In the genomic region with DNA sequence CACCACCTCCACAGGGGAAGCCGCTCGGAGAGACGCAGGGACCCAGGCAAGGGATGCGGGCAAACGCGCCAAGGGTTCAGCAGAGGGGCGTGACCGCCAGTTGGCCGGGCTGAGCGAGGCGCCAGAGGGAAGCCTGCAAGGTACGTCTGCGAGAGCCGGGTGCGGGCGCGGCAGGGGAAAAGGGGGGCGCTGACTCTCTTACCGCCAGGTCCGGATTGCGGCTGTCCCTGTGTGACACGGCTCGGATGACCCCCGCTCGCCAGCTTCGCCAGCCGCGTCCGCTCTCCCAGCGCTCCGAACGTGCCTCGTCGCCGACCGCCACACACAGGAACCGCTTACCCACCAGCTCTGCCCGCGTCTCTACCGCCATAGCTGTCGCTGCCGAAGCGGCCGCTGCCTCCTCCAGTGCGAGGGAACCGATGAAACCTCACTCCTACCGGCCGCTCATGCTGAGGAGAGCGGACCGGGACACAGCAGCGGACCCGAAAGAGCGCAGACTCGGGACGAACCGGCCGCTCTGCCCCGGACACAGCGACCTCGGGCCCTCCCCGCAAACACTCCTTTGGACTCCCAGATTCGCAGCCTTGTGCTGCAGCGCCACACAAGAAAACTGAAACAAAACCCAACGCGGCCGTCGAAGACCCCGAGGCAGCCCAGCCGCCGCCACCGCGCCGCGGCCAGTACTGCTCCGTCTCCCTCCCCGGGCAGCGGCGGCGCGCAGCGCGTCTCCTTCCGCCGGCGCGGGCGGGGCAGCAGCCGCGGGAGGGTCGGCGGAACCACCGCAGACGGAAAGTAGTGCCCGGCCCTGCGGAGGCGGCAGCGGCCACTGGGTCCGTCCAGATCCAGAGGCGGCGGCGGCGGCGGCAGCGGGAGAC, we compare ENCODE assay signal across 8 cellular contexts. TPM values are rescaled to one million over a fixed set of nuclear protein-coding genes. Genes with fewer than 3 reads are reported as not detected.
DNase-seq lines count a peak whose midpoint lies in the region; ATAC-seq, FAIRE-seq and TF ChIP-seq lines count a peak whose summit lies in the region.

A gene with protein sequence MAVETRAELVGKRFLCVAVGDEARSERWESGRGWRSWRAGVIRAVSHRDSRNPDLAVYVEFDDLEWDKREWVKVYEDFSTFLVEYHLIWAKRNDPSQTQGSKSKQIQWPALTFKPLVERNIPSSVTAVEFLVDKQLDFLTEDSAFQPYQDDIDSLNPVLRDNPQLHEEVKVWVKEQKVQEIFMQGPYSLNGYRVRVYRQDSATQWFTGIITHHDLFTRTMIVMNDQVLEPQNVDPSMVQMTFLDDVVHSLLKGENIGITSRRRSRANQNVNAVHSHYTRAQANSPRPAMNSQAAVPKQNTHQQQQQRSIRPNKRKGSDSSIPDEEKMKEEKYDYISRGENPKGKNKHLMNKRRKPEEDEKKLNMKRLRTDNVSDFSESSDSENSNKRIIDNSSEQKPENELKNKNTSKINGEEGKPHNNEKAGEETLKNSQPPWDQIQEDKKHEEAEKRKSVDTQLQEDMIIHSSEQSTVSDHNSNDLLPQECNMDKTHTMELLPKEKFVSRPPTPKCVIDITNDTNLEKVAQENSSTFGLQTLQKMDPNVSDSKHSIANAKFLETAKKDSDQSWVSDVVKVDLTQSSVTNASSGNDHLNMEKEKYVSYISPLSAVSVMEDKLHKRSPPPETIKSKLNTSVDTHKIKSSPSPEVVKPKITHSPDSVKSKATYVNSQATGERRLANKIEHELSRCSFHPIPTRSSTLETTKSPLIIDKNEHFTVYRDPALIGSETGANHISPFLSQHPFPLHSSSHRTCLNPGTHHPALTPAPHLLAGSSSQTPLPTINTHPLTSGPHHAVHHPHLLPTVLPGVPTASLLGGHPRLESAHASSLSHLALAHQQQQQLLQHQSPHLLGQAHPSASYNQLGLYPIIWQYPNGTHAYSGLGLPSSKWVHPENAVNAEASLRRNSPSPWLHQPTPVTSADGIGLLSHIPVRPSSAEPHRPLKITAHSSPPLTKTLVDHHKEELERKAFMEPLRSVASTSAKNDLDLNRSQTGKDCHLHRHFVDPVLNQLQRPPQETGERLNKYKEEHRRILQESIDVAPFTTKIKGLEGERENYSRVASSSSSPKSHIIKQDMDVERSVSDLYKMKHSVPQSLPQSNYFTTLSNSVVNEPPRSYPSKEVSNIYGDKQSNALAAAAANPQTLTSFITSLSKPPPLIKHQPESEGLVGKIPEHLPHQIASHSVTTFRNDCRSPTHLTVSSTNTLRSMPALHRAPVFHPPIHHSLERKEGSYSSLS (N-terminal part only) (minus strand): TSS at position 685 of the 875 bp plus-strand sequence. CDS start 315 bp downstream, at position 370.

- peak within 1 kb of the TSS; percentile 76 for H3K4me3 ChIP-seq in CD4-positive, CD25-positive, alpha-beta regulatory T cell (ENCODE audit: low read depth, low read length)
- H3K4me3 ChIP-seq in NT2/D1 (ENCODE audit: insufficient read length, low read depth) (peak within 1 kb of the TSS; percentile 87), endothelial cell of umbilical vein (replicated peaks in 1 of 3; ENCODE audit: insufficient read depth in 1 of 3, low read depth in 1 of 3, low read length in 3 of 3) (peak within 1 kb of the TSS; percentile 55 to 98 (median 83))

- H3K36me3 ChIP-seq in CD4-positive, CD25-positive, alpha-beta regulatory T cell (ENCODE audit: control insufficient read depth, insufficient read depth, low read length) = no peaks in the 10 kb centered on the region
- H3K36me3 ChIP-seq in NT2/D1 (ENCODE audit: insufficient read depth, insufficient read length, low read length) (no peaks in the 10 kb centered on the region), endothelial cell of umbilical vein (ENCODE audit: control insufficient read depth in 2 of 2, extremely low read depth in 1 of 2, insufficient read depth in 2 of 2, low read length in 2 of 2) (no peaks in the 10 kb centered on the region)

- dilution Hi-C loops in endothelial cell of umbilical vein (cut with MboI; ENCODE audit: extremely low pct_ligation_motif_present, low sequenced_read_pairs) = no loop called here

- H3K4me1 ChIP-seq in CD4-positive, CD25-positive, alpha-beta regulatory T cell (ENCODE audit: control insufficient read depth, insufficient read depth, low read length, poor library complexity, severe bottlenecking) = peaks cover 11% of the 10 kb centered on the region
- H3K4me1 ChIP-seq in NT2/D1 (ENCODE audit: insufficient read depth, insufficient read length) = no peaks in the 10 kb centered on the region
- H3K4me1 ChIP-seq in endothelial cell of umbilical vein (ENCODE audit: control insufficient read depth, extremely low read depth, insufficient read depth, low read length) = peaks cover 5% of the 10 kb centered on the region

- peak within 1 kb of the TSS; percentile 81 for H2AFZ ChIP-seq in endothelial cell of umbilical vein (ENCODE audit: low read depth, low read length)

- no peaks in the 10 kb centered on the region for H4K20me1 ChIP-seq in endothelial cell of umbilical vein (replicated peaks; ENCODE audit: control insufficient read depth, extremely low read depth, insufficient read depth, low read length)

- H3K27ac ChIP-seq in CD4-positive, CD25-positive, alpha-beta regulatory T cell (ENCODE audit: insufficient read depth, low read length, poor library complexity, severe bottlenecking) = peak within 1 kb of the TSS; percentile 20
- H3K27ac ChIP-seq in endothelial cell of umbilical vein (ENCODE audit: insufficient read depth, low read depth, low read length) = peak within 1 kb of the TSS; percentile 82

- peak within 1 kb of the TSS; percentile 82 to 97 (median 93) for H3K27ac Mint-ChIP-seq in CD4-positive, CD25-positive, alpha-beta regulatory T cell
- H3K27ac Mint-ChIP-seq in mesothelial cell of epicardium = peak within 1 kb of the TSS; percentile 99

- peak; percentile 38 to 72 (median 62) for DNase-seq in CD4-positive, CD25-positive, alpha-beta regulatory T cell
- DNase-seq in GM19238 (ENCODE audit: insufficient read length, low spot score) = peak; percentile 63
- peak; percentile 65 for DNase-seq in NT2/D1 (ENCODE audit: low read depth, low spot score)
- peak; percentile 84 for DNase-seq in activated CD8-positive, alpha-beta memory T cell treated with anti-CD3 and anti-CD28 coated beads, Interleukin-2, amount 50 U/mL, for 48 hours
- DNase-seq in endothelial cell of umbilical vein (ENCODE audit: low read depth, low spot score) = peak; percentile 80
- DNase-seq in mesothelial cell of epicardium (ENCODE audit: low spot score in 2 of 2, unreplicated experiment in 2 of 2) = peak; percentile 69 to 80
- peak; percentile 18 to 37 for DNase-seq in stimulated activated CD8-positive, alpha-beta memory T cell treated with anti-CD3 and anti-CD28 coated beads, Interleukin-2, amount 100 ng/mL, for 1 hour (ENCODE audit: low read depth in 2 of 2)

- no peaks in the 10 kb centered on the region for H3K36me3 Mint-ChIP-seq in CD4-positive, CD25-positive, alpha-beta regulatory T cell
- no peaks in the 10 kb centered on the region for H3K36me3 Mint-ChIP-seq in mesothelial cell of epicardium

- H3K9ac ChIP-seq in NT2/D1 (ENCODE audit: insufficient read length, low read depth) (peak within 1 kb of the TSS; percentile 91), endothelial cell of umbilical vein (replicated peaks; ENCODE audit: extremely low read depth, insufficient read depth, low read length) (peak within 1 kb of the TSS; percentile 87)

- CTCF ChIA-PET in endothelial cell of umbilical vein (lab: Charles Lee) = interaction anchor here (0.7 to 3.5 kb wide), 11 partner anchors 9 to 298 kb away, joined by 3 to 20 read pairs (median 3); no protein-coding TSS in a partner anchor

- no peaks in the 10 kb centered on the region for H3K9me3 Mint-ChIP-seq in CD4-positive, CD25-positive, alpha-beta regulatory T cell
- peaks cover 5% of the 10 kb centered on the region for H3K9me3 Mint-ChIP-seq in mesothelial cell of epicardium

- no peaks in the 10 kb centered on the region for H3K9me1 ChIP-seq in endothelial cell of umbilical vein (replicated peaks; ENCODE audit: control insufficient read depth, extremely low read depth, insufficient read depth, low read length)

- POLR2A ChIA-PET in endothelial cell of umbilical vein (lab: Charles Lee) = interaction anchor here (0.6 to 2.2 kb wide), 3 partner anchors 56 to 197 kb away, joined by 3 to 14 read pairs (median 3); no protein-coding TSS in a partner anchor

- peak; percentile 66 to 73 for ATAC-seq in CD4-positive, CD25-positive, alpha-beta regulatory T cell (ENCODE audit: low read depth in 2 of 2)
- peak; percentile 72 for ATAC-seq in HG03439 (IDR thresholded peaks at IDR 0.05; ENCODE audit: unreplicated experiment)

- TF ChIP-seq CTCF in endothelial cell of umbilical vein (IDR thresholded peaks at IDR 0.05; ENCODE audit: extremely low read depth in 1 of 2, insufficient read depth in 1 of 2, low read depth in 1 of 2, low read length in 2 of 2) (peak in 1 of 2 donors; percentile 12), mesothelial cell of epicardium (IDR thresholded peaks at IDR 0.05; ENCODE audit: unreplicated experiment) (no peak)

- TF ChIP-seq POLR2A in endothelial cell of umbilical vein (IDR thresholded peaks at IDR 0.05; ENCODE audit: low read depth, low read length) = peak; percentile 84

- H3K9me3 ChIP-seq in CD4-positive, CD25-positive, alpha-beta regulatory T cell (ENCODE audit: control insufficient read depth in 2 of 2, low read length in 2 of 2) = no peaks in the 10 kb centered on the region
- no peaks in the 10 kb centered on the region for H3K9me3 ChIP-seq in NT2/D1 (ENCODE audit: insufficient read depth, low read length)
- no peaks in the 10 kb centered on the region for H3K9me3 ChIP-seq in endothelial cell of umbilical vein (replicated peaks; ENCODE audit: control insufficient read depth, insufficient read depth, low read length)

- intact Hi-C loops in endothelial cell of umbilical vein (cut with micrococcal nuclease) = loop anchor here (1.0 to 5.0 kb wide), 8 partner anchors 35 to 258 kb away; no protein-coding TSS in a partner anchor

- peak; percentile 8 for FAIRE-seq in endothelial cell of umbilical vein (lab: Jason Lieb, UNC)

- H3K27me3 Mint-ChIP-seq in CD4-positive, CD25-positive, alpha-beta regulatory T cell = peaks cover 12% of the 10 kb centered on the region
- H3K27me3 Mint-ChIP-seq in mesothelial cell of epicardium (ENCODE audit: low read depth) = no peaks in the 10 kb centered on the region

- H3K4me2 ChIP-seq in endothelial cell of umbilical vein (ENCODE audit: insufficient read depth, low read length) = peak within 1 kb of the TSS; percentile 98

- H3K4me1 Mint-ChIP-seq in CD4-positive, CD25-positive, alpha-beta regulatory T cell = peaks cover 20 to 41% (median 24%) of the 10 kb centered on the region in 4 donors
- peaks cover 43% of the 10 kb centered on the region for H3K4me1 Mint-ChIP-seq in mesothelial cell of epicardium

- no TSS peak for BruUV-seq in endothelial cell of umbilical vein (replicated peaks; lab: Mats Ljungman, UMichigan)

- H3K27me3 ChIP-seq in CD4-positive, CD25-positive, alpha-beta regulatory T cell (ENCODE audit: control insufficient read depth, insufficient read depth, low read length) = no peaks in the 10 kb centered on the region
- no peaks in the 10 kb centered on the region for H3K27me3 ChIP-seq in NT2/D1 (ENCODE audit: insufficient read depth, insufficient read length)
- no peaks in the 10 kb centered on the region for H3K27me3 ChIP-seq in endothelial cell of umbilical vein (ENCODE audit: control insufficient read depth in 2 of 2, insufficient read depth in 2 of 2, low read length in 2 of 2)

- H3K79me2 ChIP-seq in endothelial cell of umbilical vein (ENCODE audit: control insufficient read depth, insufficient read depth, low read length) = peaks cover 69% of the 10 kb centered on the region

- peak within 1 kb of the TSS; percentile 89 to 98 (median 93) for H3K4me3 Mint-ChIP-seq in CD4-positive, CD25-positive, alpha-beta regulatory T cell
- H3K4me3 Mint-ChIP-seq in mesothelial cell of epicardium = peak within 1 kb of the TSS; percentile 97

RNA-seq across cellular contexts. Expression of the gene that starts here (rescaled TPM):
- total RNA-seq in CD4-positive, CD25-positive, alpha-beta regulatory T cell = 222 TPM
- 10 to 100 TPM; 35.5 to 48.9 (median 41.8) TPM for polyA plus RNA-seq in CD4-positive, CD25-positive, alpha-beta regulatory T cell
- 93.3 and 97.1 TPM in 2 replicates for total RNA-seq in endothelial cell of umbilical vein
- 23.9 and 32.1 TPM in 2 replicates for polyA plus RNA-seq in endothelial cell of umbilical vein
- 20.4 and 23.2 TPM in 2 replicates for polyA plus RNA-seq in endothelial cell of umbilical vein (2011; cell fraction: cytosol; rRNA removed)
- 175 and 198 TPM in 2 replicates for polyA plus RNA-seq in endothelial cell of umbilical vein (2011; cell fraction: nucleus; rRNA removed)
- 45.5 and 51.5 TPM in 2 replicates for polyA plus RNA-seq in endothelial cell of umbilical vein (2012)
- 237 and 240 TPM in 2 replicates for polyA minus RNA-seq in endothelial cell of umbilical vein
- polyA minus RNA-seq in endothelial cell of umbilical vein (2011; cell fraction: cytosol; rRNA and poly(A)+ RNA removed) = 19.2 TPM
- 547 and 808 TPM in 2 replicates for polyA minus RNA-seq in endothelial cell of umbilical vein (2011; cell fraction: nucleus; rRNA and poly(A)+ RNA removed)
- 109 to 117 TPM (median 112 TPM) in 3 replicates for total RNA-seq in mesothelial cell of epicardium

Comparison
In these comparisons a context has a peak if more than half of its experiments do, and no peak if none do; other contexts are left out.
1. Peak in every context shown above with its lines: DNase-seq, ATAC-seq, H3K4me3 ChIP-seq and H3K27ac ChIP-seq.
2. DNase-seq: peak in every context shown above with its lines; median percentile 84 in activated CD8-positive, alpha-beta memory T cell treated with anti-CD3 and anti-CD28 coated beads, Interleukin-2, amount 50 U/mL, for 48 hours; 80 in endothelial cell of umbilical vein; 74 in mesothelial cell of epicardium; 65 in NT2/D1; 63 in GM19238; 62 in CD4-positive, CD25-positive, alpha-beta regulatory T cell; 28 in stimulated activated CD8-positive, alpha-beta memory T cell treated with anti-CD3 and anti-CD28 coated beads, Interleukin-2, amount 100 ng/mL, for 1 hour.